Comparison of ENCODE assay signal across 12 cellular contexts in genomic region chr2:46002507-46002883, GRCh38.
A peak's percentile ranks its signal among the peaks of the same experiment; 100 is the strongest.
DNase-seq lines count a peak whose midpoint lies in the region; ATAC-seq and TF ChIP-seq lines count a peak whose summit lies in the region.
"Had no signal": no experiment of that assay in that cellular context is flagged by ENCODE, and none has a peak within 500 bp of the region (broad histone marks: within the 10 kb centered on the region; RNA-seq: fewer than 3 reads in every experiment).

No MANE protein-coding gene starts in this region.

- peaks cover 0 to 31% (median 18%) of the 10 kb centered on the region in 9 donors for H3K4me1 ChIP-seq in heart right ventricle
- H3K4me1 ChIP-seq: suprapubic skin had no signal

- TF ChIP-seq CTCF in heart right ventricle (IDR thresholded peaks at IDR 0.05): no peak

- intact Hi-C loops in heart right ventricle (cut with DNase I): loop anchor here in 3 of 10 donors (10.0 kb wide), 3 partner anchors 362 to 892 kb away; no protein-coding TSS in a partner anchor

- POLR2A ChIA-PET in activated CD4-positive, alpha-beta memory T cell treated with anti-CD3 and anti-CD28 coated beads, Interleukin-2, amount 10 ng/mL, durations not matched to agents 7 days and 5 days (lab: Charles Lee): no interaction called here

- H3K36me3 Mint-ChIP-seq in activated CD4-positive, alpha-beta memory T cell treated with anti-CD3 and anti-CD28 coated beads, Interleukin-2, amount 10 ng/mL, durations not matched to agents 7 days and 5 days (ENCODE audit: low read depth): no peaks in the 10 kb centered on the region

- no peak overlapping the region for H3K27ac Mint-ChIP-seq in activated CD4-positive, alpha-beta memory T cell treated with anti-CD3 and anti-CD28 coated beads, Interleukin-2, amount 10 ng/mL, durations not matched to agents 7 days and 5 days

- no peaks in the 10 kb centered on the region for H3K9me3 ChIP-seq in heart right ventricle
- H3K9me3 ChIP-seq: ovary, suprapubic skin had no signal

- H3K4me3 Mint-ChIP-seq in activated CD4-positive, alpha-beta memory T cell treated with anti-CD3 and anti-CD28 coated beads, Interleukin-2, amount 10 ng/mL, durations not matched to agents 7 days and 5 days: no peak overlapping the region

- H3K27ac ChIP-seq in heart right ventricle: peak overlapping the region in 8 of 10 donors; percentile 6 to 60 (median 37)
- H3K27ac ChIP-seq: suprapubic skin had no signal

- H3K4me1 Mint-ChIP-seq in activated CD4-positive, alpha-beta memory T cell treated with anti-CD3 and anti-CD28 coated beads, Interleukin-2, amount 10 ng/mL, durations not matched to agents 7 days and 5 days: no peaks in the 10 kb centered on the region

- no peak overlapping the region for H3K4me3 ChIP-seq in heart right ventricle
- H3K4me3 ChIP-seq: ovary, suprapubic skin had no signal

- H3K9me3 Mint-ChIP-seq in activated CD4-positive, alpha-beta memory T cell treated with anti-CD3 and anti-CD28 coated beads, Interleukin-2, amount 10 ng/mL, durations not matched to agents 7 days and 5 days: no peaks in the 10 kb centered on the region

- ATAC-seq in heart right ventricle: peak; percentile 30 to 57 (median 44)
- no peak for ATAC-seq in esophagus mucosa

- no peaks in the 10 kb centered on the region for H3K27me3 ChIP-seq in heart right ventricle
- H3K27me3 ChIP-seq: ovary, suprapubic skin had no signal

- H3K27me3 Mint-ChIP-seq in activated CD4-positive, alpha-beta memory T cell treated with anti-CD3 and anti-CD28 coated beads, Interleukin-2, amount 10 ng/mL, durations not matched to agents 7 days and 5 days: no peaks in the 10 kb centered on the region

- DNase-seq in DMS79 (lab: John Stamatoyannopoulos, UW): peak; percentile 60
- peak; percentile 17 for DNase-seq in SHP77 treated with DMSO at 0.1 percent for 48 hours (lab: John Stamatoyannopoulos, UW)
- DNase-seq in heart right ventricle: no peak
- DNase-seq in renal cortical epithelial cell (ENCODE audit: low read depth): peak; percentile 36
- no peak for DNase-seq in NCI-H82 (lab: John Stamatoyannopoulos, UW)
- DNase-seq in SW 1271 (lab: John Stamatoyannopoulos, UW): no peak
- no peak for DNase-seq in activated CD4-positive, alpha-beta memory T cell treated with anti-CD3 and anti-CD28 coated beads, Interleukin-2, amount 10 ng/mL, durations not matched to agents 7 days and 5 days
- DNase-seq: activated CD4-positive, alpha-beta T cell treated with anti-CD3 and anti-CD28 coated beads, Interleukin-2, amount 50 U/mL, for 4 hours; activated naive CD4-positive, alpha-beta T cell treated with Interleukin-2 at 50 U/mL for 16 hours had no signal

- CTCF ChIA-PET in activated CD4-positive, alpha-beta memory T cell treated with anti-CD3 and anti-CD28 coated beads, Interleukin-2, amount 10 ng/mL, durations not matched to agents 7 days and 5 days (lab: Charles Lee): interaction anchor here (2.9 kb wide), 1 partner anchor 9 kb away, joined by 10 read pairs; no protein-coding TSS in a partner anchor

- peaks cover 0 to 55% (median 9%) of the 10 kb centered on the region in 9 donors for H3K36me3 ChIP-seq in heart right ventricle
- H3K36me3 ChIP-seq: ovary had no signal

- WGBS in heart right ventricle, 2 donors: 60 to 79% methylated on average over 1 of the region's 1 CpG

Comparison
In these comparisons a context has a peak if more than half of its experiments do, and no peak if none do; other contexts are left out.
1. DNase-seq: peak in DMS79 (single experiment), SHP77 treated with DMSO at 0.1 percent for 48 hours (single experiment) and renal cortical epithelial cell (single experiment); none in heart right ventricle (0 of 2), NCI-H82 (single experiment), SW 1271 (0 of 2) and activated CD4-positive, alpha-beta memory T cell treated with anti-CD3 and anti-CD28 coated beads, Interleukin-2, amount 10 ng/mL, durations not matched to agents 7 days and 5 days (single experiment).